In genomic region chr6:26304213-26305096, GRCh38 we compare ENCODE assay signal across 8 cellular contexts.
DNase-seq lines count a peak whose midpoint lies in the region; ATAC-seq, FAIRE-seq and TF ChIP-seq lines count a peak whose summit lies in the region.

No MANE protein-coding gene starts in this region.

- H4K91ac ChIP-seq in neuronal stem cell (ENCODE audit: low read depth, low read length, poor library complexity), result no peak overlapping the region

- H3K4me2 ChIP-seq in neuronal stem cell (ENCODE audit: insufficient read depth, low read length, poor library complexity, severe bottlenecking), result peak overlapping the region; percentile 35

- H3K79me1 ChIP-seq in neuronal stem cell (ENCODE audit: low read depth, low read length), result no peaks in the 10 kb centered on the region

- H3K27me3 ChIP-seq in neuronal stem cell (ENCODE audit: control insufficient read depth in 3 of 3, insufficient read depth in 3 of 3, low read depth in 1 of 3, low read length in 3 of 3), result no peaks in the 10 kb centered on the region

- H3K18ac ChIP-seq in neuronal stem cell (ENCODE audit: low read length), result no peak overlapping the region

- H2BK120ac ChIP-seq in neuronal stem cell (ENCODE audit: low read depth, low read length), result no peak overlapping the region

- peak overlapping the region; percentile 87 for H3K4me3 Mint-ChIP-seq in activated CD4-positive, alpha-beta T cell treated with anti-CD3 and anti-CD28 coated beads, Interleukin-2, amount 10 ng/mL, durations not matched to agents 24 days and 14 days

- H3K27me3 Mint-ChIP-seq in activated CD4-positive, alpha-beta T cell treated with anti-CD3 and anti-CD28 coated beads, Interleukin-2, amount 10 ng/mL, durations not matched to agents 24 days and 14 days, result peaks cover 1% of the 10 kb centered on the region

- ATAC-seq in HG03354 (IDR thresholded peaks at IDR 0.05; ENCODE audit: poor library complexity, severe bottlenecking, unreplicated experiment), result peak; percentile 58

- no peak overlapping the region for H3K9ac ChIP-seq in neuronal stem cell (ENCODE audit: low read depth, low read length, poor library complexity)

- no peak overlapping the region for H4K8ac ChIP-seq in neuronal stem cell (ENCODE audit: low read depth, low read length)

- H3K4me1 Mint-ChIP-seq in activated CD4-positive, alpha-beta T cell treated with anti-CD3 and anti-CD28 coated beads, Interleukin-2, amount 10 ng/mL, durations not matched to agents 24 days and 14 days, result peaks cover 33% of the 10 kb centered on the region

- no peak overlapping the region for H2BK12ac ChIP-seq in neuronal stem cell (ENCODE audit: low read length)

- no peaks in the 10 kb centered on the region for H3K36me3 ChIP-seq in neuronal stem cell (replicated peaks in 1 of 2; ENCODE audit: control insufficient read depth in 2 of 2, insufficient read depth in 2 of 2, low read length in 2 of 2)

- H2BK15ac ChIP-seq in neuronal stem cell (ENCODE audit: low read length), result no peak overlapping the region

- H3K4ac ChIP-seq in neuronal stem cell (ENCODE audit: low read length), result no peak overlapping the region

- TF ChIP-seq POLR2A in GM12892 (IDR thresholded peaks at IDR 0.05; ENCODE audit: low read depth, low read length), result no peak

- no peak overlapping the region for H2BK5ac ChIP-seq in neuronal stem cell (ENCODE audit: low read length)

- no peaks in the 10 kb centered on the region for H3K36me3 Mint-ChIP-seq in activated CD4-positive, alpha-beta T cell treated with anti-CD3 and anti-CD28 coated beads, Interleukin-2, amount 10 ng/mL, durations not matched to agents 24 days and 14 days (ENCODE audit: low read depth)

- peak overlapping the region; percentile 27 for H2AFZ ChIP-seq in neuronal stem cell (ENCODE audit: low read length)

- peak; percentile 58 for FAIRE-seq in GM12892 (lab: Jason Lieb, UNC)

- H2AK5ac ChIP-seq in neuronal stem cell (ENCODE audit: low read depth, low read length), result no peak overlapping the region

- peak overlapping the region; percentile 26 to 71 for H3K4me3 ChIP-seq in neuronal stem cell (ENCODE audit: low read length in 2 of 2)

- H3K9me3 Mint-ChIP-seq in activated CD4-positive, alpha-beta T cell treated with anti-CD3 and anti-CD28 coated beads, Interleukin-2, amount 10 ng/mL, durations not matched to agents 24 days and 14 days, result no peaks in the 10 kb centered on the region

- no peak overlapping the region for H3K23ac ChIP-seq in neuronal stem cell (ENCODE audit: low read depth, low read length, poor library complexity)

- H3K27ac ChIP-seq in neuronal stem cell (replicated peaks; ENCODE audit: low read length), result no peak overlapping the region

- H3K9me3 ChIP-seq in neuronal stem cell (replicated peaks in 1 of 2; ENCODE audit: control insufficient read depth in 2 of 2, insufficient read depth in 1 of 2, low read depth in 1 of 2, low read length in 2 of 2), result no peaks in the 10 kb centered on the region

- DNase-seq in GM12892 (ENCODE audit: insufficient read length), result no peak
- DNase-seq in activated CD4-positive, alpha-beta T cell treated with anti-CD3 and anti-CD28 coated beads, Interleukin-2, amount 10 ng/mL, durations not matched to agents 24 days and 14 days, result peak; percentile 82
- DNase-seq in fibroblast of peridontal ligament (ENCODE audit: extremely low read depth), result peak; percentile 97
- DNase-seq in neuronal stem cell (ENCODE audit: low spot score), result no peak
- DNase-seq in NCI-H1092 (lab: John Stamatoyannopoulos, UW), result no peak
- no peak for DNase-seq in NCI-H1417 (lab: John Stamatoyannopoulos, UW)
- DNase-seq in NCI-H1436 treated with DMSO at 0.1 percent for 48 hours (lab: John Stamatoyannopoulos, UW), result no peak

- peak overlapping the region; percentile 92 for H3K27ac Mint-ChIP-seq in activated CD4-positive, alpha-beta T cell treated with anti-CD3 and anti-CD28 coated beads, Interleukin-2, amount 10 ng/mL, durations not matched to agents 24 days and 14 days

- WGBS in neuronal stem cell (ENCODE audit: extremely low coverage in 2 of 2, insufficient read length in 2 of 2, insufficient replicate concordance in 1 of 2), 2 donors, result no CpG with 5 or more reads among the region's 12 CpGs

- no peak overlapping the region for H3K14ac ChIP-seq in neuronal stem cell (ENCODE audit: low read length)

- peaks cover 0 to 3% of the 10 kb centered on the region in 2 donors for H3K4me1 ChIP-seq in neuronal stem cell (ENCODE audit: control insufficient read depth in 2 of 2, insufficient read depth in 1 of 2, low read depth in 1 of 2, low read length in 2 of 2)

- intact Hi-C loops in activated CD4-positive, alpha-beta T cell treated with anti-CD3 and anti-CD28 coated beads, Interleukin-2, amount 10 ng/mL, durations not matched to agents 24 days and 14 days (cut with micrococcal nuclease), result no loop called here

Comparison
In these comparisons a context has a peak if more than half of its experiments do, and no peak if none do; other contexts are left out.
1. DNase-seq: peak in activated CD4-positive, alpha-beta T cell treated with anti-CD3 and anti-CD28 coated beads, Interleukin-2, amount 10 ng/mL, durations not matched to agents 24 days and 14 days (single experiment) and fibroblast of peridontal ligament (single experiment); none in GM12892 (single experiment), neuronal stem cell (single experiment), NCI-H1092 (single experiment), NCI-H1417 (0 of 3) and NCI-H1436 treated with DMSO at 0.1 percent for 48 hours (single experiment).